ENCODE assay signal across 3 cellular contexts in genomic region chr22:30718491-30718890, GRCh38.
TF ChIP-seq lines count a peak whose summit lies in the region.

No MANE protein-coding gene starts in this region.

TF ChIP-seq in SK-N-SH, 30 proteins besides CTCF, POLR2A, EP300 and RAD21:
- no peak for TF ChIP-seq NFIC (IDR thresholded peaks at IDR 0.05; ENCODE audit: borderline replicate concordance)
- TF ChIP-seq YY1 (IDR thresholded peaks at IDR 0.05; ENCODE audit: low read depth), result no peak
- no peak for TF ChIP-seq ZBTB33 (IDR thresholded peaks at IDR 0.05; ENCODE audit: borderline replicate concordance, low read depth)
- no peak for TF ChIP-seq POLR2AphosphoS5 (IDR thresholded peaks at IDR 0.05; ENCODE audit: low read depth, low read length)

TF ChIP-seq in SK-N-SH treated with all-trans-retinoic acid at 6 μM for 48 hours, 23 proteins besides CTCF, POLR2A, EP300 and RAD21:
- TF ChIP-seq OSR1 (CRISPR knock-in tag; IDR thresholded peaks at IDR 0.05) (no peak), CREB5 (CRISPR knock-in tag; IDR thresholded peaks at IDR 0.05; ENCODE audit: low read depth) (no peak), GLIS3 (CRISPR knock-in tag; IDR thresholded peaks at IDR 0.05) (no peak), ESRRG (CRISPR knock-in tag; IDR thresholded peaks at IDR 0.05) (no peak), ZNF565 (CRISPR knock-in tag; conservative IDR thresholded peaks at IDR 0.05; ENCODE audit: low read depth) (no peak), TSHZ2 (CRISPR knock-in tag; IDR thresholded peaks at IDR 0.05) (no peak), ZFP30 (CRISPR knock-in tag; IDR thresholded peaks at IDR 0.05) (no peak), TCF4 (CRISPR knock-in tag; IDR thresholded peaks at IDR 0.05; ENCODE audit: borderline replicate concordance) (no peak), ARNTL (CRISPR knock-in tag; IDR thresholded peaks at IDR 0.05; ENCODE audit: borderline replicate concordance, low read depth) (no peak), POU6F1 (CRISPR knock-in tag; IDR thresholded peaks at IDR 0.05; ENCODE audit: borderline replicate concordance, low read depth) (no peak), RARB (CRISPR knock-in tag; IDR thresholded peaks at IDR 0.05) (no peak), PATZ1 (CRISPR knock-in tag; IDR thresholded peaks at IDR 0.05; ENCODE audit: borderline replicate concordance) (no peak), PPARA (CRISPR knock-in tag; IDR thresholded peaks at IDR 0.05; ENCODE audit: borderline replicate concordance) (no peak), CSRNP3 (CRISPR knock-in tag; IDR thresholded peaks at IDR 0.05) (no peak)
TF ChIP-seq in SK-N-SH treated with all-trans-retinoic acid at 6 μM for 48 hours: peak in this region for 0.

TF ChIP-seq in IMR-90, 13 proteins besides CTCF, POLR2A, EP300 and RAD21:
- TF ChIP-seq NFE2L2 (IDR thresholded peaks at IDR 0.05; ENCODE audit: low read depth, low read length), result no peak
- no peak for TF ChIP-seq MAZ (IDR thresholded peaks at IDR 0.05; ENCODE audit: borderline replicate concordance, low read depth, low read length)
- no peak for TF ChIP-seq FOS (IDR thresholded peaks at IDR 0.05; ENCODE audit: low read depth, low read length)
- no peak for TF ChIP-seq MXI1 (IDR thresholded peaks at IDR 0.05; ENCODE audit: borderline replicate concordance, low read depth, low read length)
- TF ChIP-seq CHD1 (IDR thresholded peaks at IDR 0.05; ENCODE audit: low read depth, low read length), result no peak
- no peak for TF ChIP-seq SMC3 (IDR thresholded peaks at IDR 0.05; ENCODE audit: low read depth, low read length)
- TF ChIP-seq MAFK (IDR thresholded peaks at IDR 0.05; ENCODE audit: low read depth, low read length), result no peak
- no peak for TF ChIP-seq USF2 (IDR thresholded peaks at IDR 0.05; ENCODE audit: low read depth, low read length)
- TF ChIP-seq BHLHE40 (IDR thresholded peaks at IDR 0.05; ENCODE audit: low read depth, low read length), result no peak
- no peak for TF ChIP-seq RCOR1 (IDR thresholded peaks at IDR 0.05; ENCODE audit: insufficient replicate concordance, low read length)
- TF ChIP-seq CEBPB (IDR thresholded peaks at IDR 0.05; ENCODE audit: low read depth, low read length), result no peak
